ENCODE assay signal across 11 cellular contexts in genomic region chr4:173508386-173509002, GRCh38. TPM values are rescaled to one million over a fixed set of nuclear protein-coding genes. Genes with fewer than 3 reads are reported as not detected.
A peak's percentile ranks its signal among the peaks of the same experiment; 100 is the strongest.
DNase-seq lines count a peak whose midpoint lies in the region; ATAC-seq and TF ChIP-seq lines count a peak whose summit lies in the region.
"Had no signal": no experiment of that assay in that cellular context is flagged by ENCODE, and none has a peak within 500 bp of the region (broad histone marks: within the 10 kb centered on the region; RNA-seq: fewer than 3 reads in every experiment).

No MANE protein-coding gene starts in this region.

- H3K27me3 Mint-ChIP-seq in activated CD4-positive, alpha-beta T cell treated with anti-CD3 and anti-CD28 coated beads, Interleukin-2, amount 10 ng/mL, durations not matched to agents 7 days and 5 days = peaks cover 95% of the 10 kb centered on the region
- peaks cover 63% of the 10 kb centered on the region for H3K27me3 Mint-ChIP-seq in activated naive CD8-positive, alpha-beta T cell

- no peak for ATAC-seq in GM19395 (IDR thresholded peaks at IDR 0.05; ENCODE audit: unreplicated experiment)

- H3K4me1 ChIP-seq in testis = no peaks in the 10 kb centered on the region
- H3K4me1 ChIP-seq in OCI-LY7 (ENCODE audit: insufficient read depth, low read length, poor library complexity, severe bottlenecking) = no peaks in the 10 kb centered on the region

- peaks cover 30% of the 10 kb centered on the region for H3K4me1 Mint-ChIP-seq in activated CD4-positive, alpha-beta T cell treated with anti-CD3 and anti-CD28 coated beads, Interleukin-2, amount 10 ng/mL, durations not matched to agents 7 days and 5 days
- H3K4me1 Mint-ChIP-seq in activated naive CD8-positive, alpha-beta T cell (ENCODE audit: low read depth) = peaks cover 31% of the 10 kb centered on the region

- DNase-seq in activated CD4-positive, alpha-beta T cell treated with anti-CD3 and anti-CD28 coated beads, Interleukin-2, amount 10 ng/mL, durations not matched to agents 7 days and 5 days = no peak
- DNase-seq in activated CD4-positive, alpha-beta T cell treated with anti-CD3 and anti-CD28 coated beads for 1 hour = no peak
- DNase-seq in islet precursor cell (peak; percentile 55), testis (no peak), NCI-H187 (lab: John Stamatoyannopoulos, UW) (no peak), OCI-LY7 (ENCODE audit: low spot score) (no peak)
- DNase-seq: ACHN; central memory CD4-positive, alpha-beta T cell; IMR-90 had no signal

- no peaks in the 10 kb centered on the region for H4K20me1 ChIP-seq in OCI-LY7 (ENCODE audit: insufficient read depth, low read length)

- H3K36me3 Mint-ChIP-seq in activated CD4-positive, alpha-beta T cell treated with anti-CD3 and anti-CD28 coated beads, Interleukin-2, amount 10 ng/mL, durations not matched to agents 7 days and 5 days (ENCODE audit: low read depth) = peaks cover 16% of the 10 kb centered on the region
- peaks cover 5% of the 10 kb centered on the region for H3K36me3 Mint-ChIP-seq in activated naive CD8-positive, alpha-beta T cell

- no TSS peak for BruUV-seq in OCI-LY7 (replicated peaks; lab: Mats Ljungman, UMichigan)

- no peak overlapping the region for H3K27ac Mint-ChIP-seq in activated CD4-positive, alpha-beta T cell treated with anti-CD3 and anti-CD28 coated beads, Interleukin-2, amount 10 ng/mL, durations not matched to agents 7 days and 5 days
- no peak overlapping the region for H3K27ac Mint-ChIP-seq in activated naive CD8-positive, alpha-beta T cell

- TF ChIP-seq CTCF in testis (IDR thresholded peaks at IDR 0.05) (no peak), OCI-LY7 (conservative IDR thresholded peaks at IDR 0.05; ENCODE audit: low read length) (no peak)

- H3K9me2 ChIP-seq in OCI-LY7 (ENCODE audit: insufficient read depth, low read length) = no peaks in the 10 kb centered on the region

- H3K4me3 ChIP-seq in testis (peak overlapping the region; percentile 51 to 60), OCI-LY7 (ENCODE audit: low read depth, low read length, poor library complexity, severe bottlenecking) (no peak overlapping the region)

- TF ChIP-seq POLR2A in testis (IDR thresholded peaks at IDR 0.05) = no peak

- peak overlapping the region; percentile 51 for H3K4me3 Mint-ChIP-seq in activated CD4-positive, alpha-beta T cell treated with anti-CD3 and anti-CD28 coated beads, Interleukin-2, amount 10 ng/mL, durations not matched to agents 7 days and 5 days
- H3K4me3 Mint-ChIP-seq in activated naive CD8-positive, alpha-beta T cell = peak overlapping the region; percentile 79

- peaks cover 3% of the 10 kb centered on the region for H3K9me3 Mint-ChIP-seq in activated CD4-positive, alpha-beta T cell treated with anti-CD3 and anti-CD28 coated beads, Interleukin-2, amount 10 ng/mL, durations not matched to agents 7 days and 5 days
- no peaks in the 10 kb centered on the region for H3K9me3 Mint-ChIP-seq in activated naive CD8-positive, alpha-beta T cell (ENCODE audit: low read depth)

- CTCF ChIA-PET in activated CD4-positive, alpha-beta T cell treated with anti-CD3 and anti-CD28 coated beads, Interleukin-2, amount 10 ng/mL, durations not matched to agents 7 days and 5 days (lab: Charles Lee) = no interaction called here
- CTCF ChIA-PET in OCI-LY7 (lab: Charles Lee; ENCODE audit: unreplicated experiment) = no interaction called here

- intact Hi-C loops in testis (cut with DNase I; ENCODE audit: low total_unique reads) = loop anchor here (10.0 kb wide), 1 partner anchor 656 kb away; no protein-coding TSS in a partner anchor
- intact Hi-C loops in OCI-LY7 (cut with micrococcal nuclease; ENCODE audit: unreplicated experiment) = loop anchor here (5.0 to 10.0 kb wide), 2 partner anchors 616 to 809 kb away; no protein-coding TSS in a partner anchor

- H3K9me3 ChIP-seq in testis = no peaks in the 10 kb centered on the region
- H3K9me3 ChIP-seq in OCI-LY7 (ENCODE audit: low read length) = no peaks in the 10 kb centered on the region

- H3K36me3 ChIP-seq in testis (ENCODE audit: low read depth, missing control alignments) = no peaks in the 10 kb centered on the region
- no peaks in the 10 kb centered on the region for H3K36me3 ChIP-seq in OCI-LY7 (ENCODE audit: insufficient read depth, low read length)

- no peak overlapping the region for H2AFZ ChIP-seq in OCI-LY7 (ENCODE audit: low read length)

- POLR2A ChIA-PET in activated CD4-positive, alpha-beta T cell treated with anti-CD3 and anti-CD28 coated beads, Interleukin-2, amount 10 ng/mL, durations not matched to agents 7 days and 5 days (lab: Charles Lee) = no interaction called here
- POLR2A ChIA-PET in OCI-LY7 (lab: Charles Lee) = interaction anchor here (0.6 kb wide), 1 partner anchor 40 kb away, joined by 4 read pairs; no protein-coding TSS in a partner anchor

- no peak overlapping the region for H3K27ac ChIP-seq in testis
- no peak overlapping the region for H3K27ac ChIP-seq in OCI-LY7 (ENCODE audit: low read depth, low read length, poor library complexity, severe bottlenecking)

- 38 to 56% methylated on average over 24 to 31 of the region's 31 CpGs for WGBS in testis, 2 donors

- H3K79me2 ChIP-seq in OCI-LY7 (ENCODE audit: insufficient read depth, low read depth, low read length) = no peaks in the 10 kb centered on the region

- no peak overlapping the region for H3K4me2 ChIP-seq in OCI-LY7 (ENCODE audit: low read length)

- H3K27me3 ChIP-seq in testis = no peaks in the 10 kb centered on the region

RNA-seq across cellular contexts. Expression of gene HAND2, which starts 21.5 kb away (rescaled TPM):
- total RNA-seq in activated CD4-positive, alpha-beta T cell treated with anti-CD3 and anti-CD28 coated beads, Interleukin-2, amount 10 ng/mL, durations not matched to agents 7 days and 5 days = not detected
- total RNA-seq in testis = 10 to 100 TPM in 1 of 2 donors, 1 to 10 TPM in 1; 9.4 to 12.3 TPM
- polyA plus RNA-seq in testis (ENCODE audit: insufficient read depth, low read depth, low replicate concordance) = 3.5 TPM
- not detected in 2 replicates for total RNA-seq in OCI-LY7 (2014; rRNA removed; shearing (Covaris generic))
- not detected in 2 replicates for total RNA-seq in OCI-LY7 (2022)

Comparison
In these comparisons a context has a peak if more than half of its experiments do, and no peak if none do; other contexts are left out.
1. RNA of gene HAND2, which starts 21.5 kb away (total RNA-seq): 9.4 to 12.3 TPM in testis; not detected in activated CD4-positive, alpha-beta T cell treated with anti-CD3 and anti-CD28 coated beads, Interleukin-2, amount 10 ng/mL, durations not matched to agents 7 days and 5 days and not detected in OCI-LY7; every median in the first group is over 10 times any median in the second.